In the genomic region with DNA sequence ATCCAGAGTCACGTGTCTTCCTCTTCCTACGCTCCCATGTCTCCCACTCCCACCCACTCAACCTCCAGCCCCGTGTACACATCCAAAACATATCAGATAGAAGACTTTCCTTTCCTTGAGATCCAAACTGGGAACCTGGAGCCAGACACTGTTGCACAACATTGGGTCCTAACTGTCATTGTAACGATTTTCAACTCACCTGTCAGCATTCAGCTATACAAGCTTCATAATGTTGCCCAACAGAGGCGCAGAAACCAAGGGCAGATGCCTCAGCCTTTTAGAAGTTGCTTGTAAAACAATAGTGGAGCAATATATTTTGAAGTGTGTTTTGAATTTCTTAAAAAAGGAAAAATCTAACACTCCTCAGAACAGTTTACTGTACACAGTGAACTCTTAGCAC, we compare ENCODE assay signal across 23 cellular contexts.
DNase-seq lines count a peak whose midpoint lies in the region; ATAC-seq and TF ChIP-seq lines count a peak whose summit lies in the region.
"Had no signal": no experiment of that assay in that cellular context is flagged by ENCODE, and none has a peak within 500 bp of the region (broad histone marks: within the 10 kb centered on the region; RNA-seq: fewer than 3 reads in every experiment).

No MANE protein-coding gene starts in this region.

- H3K27ac Mint-ChIP-seq in stimulated activated effector memory CD8-positive, alpha-beta T cell treated with anti-CD3 and anti-CD28 coated beads, Interleukin-12 subunit alpha, Interleukin-12 subunit beta, amount 100 ng/mL, for 72 hours = peak overlapping the region; percentile 26
- H3K27ac Mint-ChIP-seq: CD14-positive monocyte; CD4-positive, alpha-beta T cell had no signal

- no peaks in the 10 kb centered on the region for H3K36me3 ChIP-seq in HEK293 (ENCODE audit: control insufficient read depth in 2 of 2, insufficient read depth in 1 of 2, low read length in 2 of 2)
- H3K36me3 ChIP-seq: BE2C; BLaER1 treated with 17β-estradiol and CSF1 and Interleukin-3, amounts not matched to agents 10 nM and 100 nM had no signal

- H3K9me3 Mint-ChIP-seq in stimulated activated effector memory CD8-positive, alpha-beta T cell treated with anti-CD3 and anti-CD28 coated beads, Interleukin-12 subunit alpha, Interleukin-12 subunit beta, amount 100 ng/mL, for 72 hours = no peaks in the 10 kb centered on the region
- H3K9me3 Mint-ChIP-seq: CD14-positive monocyte; CD4-positive, alpha-beta T cell; CD8-positive, alpha-beta memory T cell had no signal

- no peaks in the 10 kb centered on the region for H3K4me1 ChIP-seq in HEK293 (ENCODE audit: control insufficient read depth, insufficient read depth, low read length)
- H3K4me1 ChIP-seq: A549, BE2C had no signal

- TF ChIP-seq CTCF in HEK293 (tag by site-specific recombination; IDR thresholded peaks at IDR 0.05) = no peak

- CTCF ChIA-PET in HEK293 (lab: Yijun Ruan, JAX) = interaction anchor here (0.7 to 12.1 kb wide), 5 partner anchors 254 to 651 kb away, joined by 3 to 87 read pairs (median 4); no protein-coding TSS in a partner anchor

- H3K36me3 Mint-ChIP-seq in stimulated activated effector memory CD8-positive, alpha-beta T cell treated with anti-CD3 and anti-CD28 coated beads, Interleukin-12 subunit alpha, Interleukin-12 subunit beta, amount 100 ng/mL, for 72 hours = no peaks in the 10 kb centered on the region
- H3K36me3 Mint-ChIP-seq: CD14-positive monocyte; CD8-positive, alpha-beta memory T cell had no signal

- H3K4me3 Mint-ChIP-seq in stimulated activated effector memory CD8-positive, alpha-beta T cell treated with anti-CD3 and anti-CD28 coated beads, Interleukin-12 subunit alpha, Interleukin-12 subunit beta, amount 100 ng/mL, for 72 hours = no peak overlapping the region
- H3K4me3 Mint-ChIP-seq: CD14-positive monocyte; CD4-positive, alpha-beta T cell; CD8-positive, alpha-beta memory T cell had no signal

- no peak for DNase-seq in left lobe of liver (ENCODE audit: low spot score)
- no peak for DNase-seq in stimulated activated effector memory CD8-positive, alpha-beta T cell treated with anti-CD3 and anti-CD28 coated beads, Interleukin-12 subunit alpha, Interleukin-12 subunit beta, amount 100 ng/mL, for 72 hours (ENCODE audit: low spot score in 2 of 2)
- DNase-seq in effector CD8-positive, alpha-beta T cell (lab: John Stamatoyannopoulos, UW) = no peak
- DNase-seq: 8988T; ACHN; AML-193; BE2C; CD4-positive, alpha-beta T cell; CD8-positive, alpha-beta memory T cell; DMS 273 treated with DMSO at 0.1 percent for 48 hours; DMS79; EL; GDM1; GM23248; H7; HCEC 1CT had no signal

- no peaks in the 10 kb centered on the region for H3K4me1 Mint-ChIP-seq in stimulated activated effector memory CD8-positive, alpha-beta T cell treated with anti-CD3 and anti-CD28 coated beads, Interleukin-12 subunit alpha, Interleukin-12 subunit beta, amount 100 ng/mL, for 72 hours
- H3K4me1 Mint-ChIP-seq: CD14-positive monocyte; CD8-positive, alpha-beta memory T cell had no signal

- POLR2A ChIA-PET in HEK293 (lab: Yijun Ruan, JAX) = no interaction called here

- no peak overlapping the region for H3K27ac ChIP-seq in HEK293 (ENCODE audit: extremely low read depth, low read depth, low read length)
- H3K27ac ChIP-seq: A549; BLaER1 treated with 17β-estradiol and CSF1 and Interleukin-3, amounts not matched to agents 10 nM and 100 nM; GM23248 had no signal

- H3K9me3 ChIP-seq in HEK293 (ENCODE audit: control insufficient read depth, insufficient read depth, low read depth, low read length) = no peaks in the 10 kb centered on the region
- H3K9me3 ChIP-seq: A549; BE2C; BLaER1 treated with 17β-estradiol and CSF1 and Interleukin-3, amounts not matched to agents 10 nM and 100 nM had no signal

- peak; percentile 47 for ATAC-seq in left lobe of liver
- no peak for ATAC-seq in stimulated activated effector memory CD8-positive, alpha-beta T cell treated with anti-CD3 and anti-CD28 coated beads, Interleukin-12 subunit alpha, Interleukin-12 subunit beta, amount 100 ng/mL, for 72 hours
- ATAC-seq in GM19035 (IDR thresholded peaks at IDR 0.05; ENCODE audit: unreplicated experiment) = no peak
- ATAC-seq in GM19455 (IDR thresholded peaks at IDR 0.05; ENCODE audit: unreplicated experiment) = no peak
- ATAC-seq: A549, GM12878 had no signal

- no peak overlapping the region for H3K4me3 ChIP-seq in HEK293 (ENCODE audit: low read depth, low read length)
- H3K4me3 ChIP-seq: A549; BLaER1 treated with 17β-estradiol and CSF1 and Interleukin-3, amounts not matched to agents 10 nM and 100 nM; GM12878; GM23248 had no signal

TF ChIP-seq in HEK293, 187 proteins besides CTCF, POLR2A, EP300 and RAD21:
- no peak for TF ChIP-seq ZNF670 (tag by site-specific recombination; IDR thresholded peaks at IDR 0.05; ENCODE audit: low read depth)
- peak; percentile 24 for TF ChIP-seq ZFHX2 (tag by site-specific recombination; conservative IDR thresholded peaks at IDR 0.05)
